8 cellular contexts compared by ENCODE assay signal in the genomic region with DNA sequence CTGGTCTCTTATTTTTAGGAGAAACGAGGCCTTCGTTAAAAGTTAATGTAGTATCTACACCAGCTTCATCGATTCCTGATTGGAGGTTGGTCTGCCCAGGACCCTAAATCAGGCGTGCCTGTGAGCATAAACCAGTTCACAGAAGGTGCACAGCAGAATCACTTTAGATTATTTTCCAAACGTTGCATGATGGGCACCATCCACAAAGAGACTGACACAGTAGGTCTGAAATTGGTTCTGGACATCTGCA. TPM values are rescaled to one million over a fixed set of nuclear protein-coding genes. Genes with fewer than 3 reads are reported as not detected.
DNase-seq lines count a peak whose midpoint lies in the region; ATAC-seq and TF ChIP-seq lines count a peak whose summit lies in the region.

No MANE protein-coding gene starts in this region.

- DNase-seq in fibroblast of villous mesenchyme (ENCODE audit: low read depth), result no peak
- no peak for DNase-seq in activated CD4-positive, CD25-positive, alpha-beta regulatory T cell (lab: John Stamatoyannopoulos, UW)
- no peak for DNase-seq in DMS 273 (lab: John Stamatoyannopoulos, UW; ENCODE audit: unreplicated experiment)
- DNase-seq in NCI-H1105 treated with DMSO at 0.1 percent for 48 hours (lab: John Stamatoyannopoulos, UW), result no peak
- no peak for DNase-seq in NCI-H2171 treated with DMSO at 0.1 percent for 48 hours (lab: John Stamatoyannopoulos, UW)

- peak overlapping the region; percentile 73 for H2AFZ ChIP-seq in SU-DHL-6 (ENCODE audit: low read depth, low read length, severe bottlenecking)

- H3K27ac ChIP-seq in SU-DHL-6 (ENCODE audit: low read depth, low read length), result no peak overlapping the region

- H3K4me1 ChIP-seq in skeletal muscle satellite cell (ENCODE audit: control insufficient read depth, insufficient read depth, low read length), result peaks cover 13% of the 10 kb centered on the region

- peak overlapping the region; percentile 65 for H3K9ac ChIP-seq in SU-DHL-6 (ENCODE audit: low read length)
- peak overlapping the region; percentile 86 for H3K9ac ChIP-seq in skeletal muscle satellite cell (ENCODE audit: low read depth, low read length)

- H3K9me3 ChIP-seq in SU-DHL-6 (ENCODE audit: insufficient read depth, low read length), result no peaks in the 10 kb centered on the region
- H3K9me3 ChIP-seq in skeletal muscle satellite cell (replicated peaks; ENCODE audit: low read length), result no peaks in the 10 kb centered on the region

- no peaks in the 10 kb centered on the region for H4K20me1 ChIP-seq in SU-DHL-6 (ENCODE audit: low read depth, low read length)

- H3K9me2 ChIP-seq in SU-DHL-6 (replicated peaks; ENCODE audit: insufficient read depth, low read length), result no peaks in the 10 kb centered on the region

- no peaks in the 10 kb centered on the region; the same call in none of the 2 replicates for H3F3A ChIP-seq in SU-DHL-6 (ENCODE audit: insufficient read depth)

- H3K4me3 ChIP-seq in SU-DHL-6 (ENCODE audit: insufficient read depth, low read length, poor library complexity, severe bottlenecking) (peak overlapping the region; percentile 80), fibroblast of villous mesenchyme (ENCODE audit: low read depth, low read length) (peak overlapping the region; percentile 79), skeletal muscle satellite cell (ENCODE audit: low read length) (peak overlapping the region; percentile 100)

- no peak for TF ChIP-seq CTCF in SU-DHL-6 (IDR thresholded peaks at IDR 0.05; ENCODE audit: insufficient read depth, low read length, poor library complexity, severe bottlenecking)
- TF ChIP-seq CTCF in fibroblast of villous mesenchyme (IDR thresholded peaks at IDR 0.05; ENCODE audit: insufficient read depth, low read depth, low read length), result no peak

- H3K79me2 ChIP-seq in SU-DHL-6 (ENCODE audit: insufficient read depth, low read length), result peaks cover 37% of the 10 kb centered on the region

- H3K36me3 ChIP-seq in SU-DHL-6 (ENCODE audit: low read length), result no peaks in the 10 kb centered on the region
- no peaks in the 10 kb centered on the region for H3K36me3 ChIP-seq in skeletal muscle satellite cell (ENCODE audit: insufficient read depth, low read length)

- no peaks in the 10 kb centered on the region for H3K27me3 ChIP-seq in SU-DHL-6 (ENCODE audit: low read length)
- peaks cover 27% of the 10 kb centered on the region for H3K27me3 ChIP-seq in skeletal muscle satellite cell (ENCODE audit: control insufficient read depth, insufficient read depth, low read length)

- ATAC-seq in GM19351 (IDR thresholded peaks at IDR 0.05; ENCODE audit: unreplicated experiment), result peak; percentile 2

- peak overlapping the region; percentile 87 for H3K4me2 ChIP-seq in SU-DHL-6 (ENCODE audit: low read depth, low read length, poor library complexity, severe bottlenecking)
- peak overlapping the region; percentile 98 for H3K4me2 ChIP-seq in skeletal muscle satellite cell (ENCODE audit: low read length)

RNA-seq across cellular contexts. Expression of gene TARBP1, which starts 0.3 kb away (rescaled TPM):
- total RNA-seq in fibroblast of villous mesenchyme, result 17.7 and 20.3 TPM in 2 replicates
- 13.8 and 18.3 TPM in 2 replicates for total RNA-seq in skeletal muscle satellite cell (2012; rRNA removed)
